In genomic region chr17:29293890-29294579, GRCh38 we compare ENCODE assay signal across 8 cellular contexts.
A peak's percentile ranks its signal among the peaks of the same experiment; 100 is the strongest.
DNase-seq lines count a peak whose midpoint lies in the region; ATAC-seq and TF ChIP-seq lines count a peak whose summit lies in the region.

TSS of gene NUFIP2 (minus strand) at chr17:29294148. CDS start at chr17:29294059, 89 bp downstream.

- no peak; the same call in none of the 2 replicates for TF ChIP-seq CTCF in AG09319 (IDR thresholded peaks at IDR 0.05; ENCODE audit: low read depth, low read length)

- DNase-seq in AG09319 (ENCODE audit: extremely low read depth, low read depth) (peak; percentile 97), NCI-H446 treated with DMSO at 0.1 percent for 48 hours (lab: John Stamatoyannopoulos, UW) (peak; percentile 97), cerebellar cortex (ENCODE audit: low spot score) (peak; percentile 100), iris pigment epithelial cell (ENCODE audit: low read depth) (peak; percentile 98)
- peak; percentile 97 to 99 for DNase-seq in stimulated activated CD4-positive, alpha-beta T cell treated with anti-CD3 and anti-CD28 coated beads, Interleukin-12 subunit alpha, Interleukin-12 subunit beta, amount 100 ng/mL, for 24 hours (ENCODE audit: low read depth in 2 of 2)

- ATAC-seq in GM19035 (IDR thresholded peaks at IDR 0.05; ENCODE audit: unreplicated experiment), result peak; percentile 80
- ATAC-seq in HG03354 (IDR thresholded peaks at IDR 0.05; ENCODE audit: poor library complexity, severe bottlenecking, unreplicated experiment), result peak; percentile 87
- ATAC-seq in activated CD4-positive, CD25-positive, alpha-beta regulatory T cell treated with anti-CD3 and anti-CD28 coated beads, Interleukin-2, amount 50 U/mL, for 24 hours, result peak; percentile 93 to 94

Comparison
In these comparisons a context has a peak if more than half of its experiments do, and no peak if none do; other contexts are left out.
1. Peak in every context shown above with its lines: DNase-seq and ATAC-seq.